In genomic region chr15:99495430-99496301, GRCh38 we compare ENCODE assay signal across 11 cellular contexts.
DNase-seq lines count a peak whose midpoint lies in the region; ATAC-seq and TF ChIP-seq lines count a peak whose summit lies in the region.
"Had no signal": no experiment of that assay in that cellular context is flagged by ENCODE, and none has a peak within 500 bp of the region (broad histone marks: within the 10 kb centered on the region; RNA-seq: fewer than 3 reads in every experiment).

No MANE protein-coding gene starts in this region.

- no peaks in the 10 kb centered on the region for H3K27me3 ChIP-seq in DND-41 (ENCODE audit: insufficient read depth, low read length, poor library complexity)
- no peaks in the 10 kb centered on the region for H3K27me3 ChIP-seq in Karpas-422 (ENCODE audit: low read length)

- H3K27ac ChIP-seq in DND-41 (ENCODE audit: low read length) (peak overlapping the region; percentile 42; the same call in 1 of the 2 replicates), Karpas-422 (ENCODE audit: low read length) (no peak overlapping the region)

- H3K4me1 ChIP-seq in DND-41 (ENCODE audit: insufficient read depth, low read length) (peaks cover 12% of the 10 kb centered on the region), Karpas-422 (ENCODE audit: low read length) (peaks cover 7% of the 10 kb centered on the region)

- TF ChIP-seq CTCF in DND-41 (IDR thresholded peaks at IDR 0.05; ENCODE audit: borderline replicate concordance, extremely low read depth, low read length, poor library complexity, severe bottlenecking) (no peak), nephron progenitor cell (IDR thresholded peaks at IDR 0.05) (no peak)

- no peaks in the 10 kb centered on the region for H3K36me3 Mint-ChIP-seq in nephron progenitor cell (ENCODE audit: low read depth)

- H2AFZ ChIP-seq in DND-41 (ENCODE audit: low read depth, low read length): no peak overlapping the region
- H2AFZ ChIP-seq in Karpas-422 (ENCODE audit: low read length): peak overlapping the region; percentile 76

- H3K79me2 ChIP-seq in DND-41 (ENCODE audit: insufficient read depth, low read length) (no peaks in the 10 kb centered on the region), Karpas-422 (ENCODE audit: low read length) (no peaks in the 10 kb centered on the region)

- ATAC-seq in DND-41 (ENCODE audit: insufficient read depth, low read depth): no peak
- no peak for ATAC-seq in GM21390 (IDR thresholded peaks at IDR 0.05; ENCODE audit: unreplicated experiment)
- ATAC-seq: WTC11 had no signal

- H3K4me2 ChIP-seq in DND-41 (ENCODE audit: insufficient read depth, low read length) (no peak overlapping the region), Karpas-422 (ENCODE audit: low read depth, low read length, poor library complexity, severe bottlenecking) (no peak overlapping the region)

- peaks cover 22% of the 10 kb centered on the region for H3K9me3 Mint-ChIP-seq in nephron progenitor cell

- H3K9ac ChIP-seq in DND-41 (ENCODE audit: low read depth, low read length) (no peak overlapping the region), Karpas-422 (ENCODE audit: low read length) (no peak overlapping the region)

- H3K27me3 Mint-ChIP-seq in nephron progenitor cell (ENCODE audit: low read depth, poor library complexity): peaks cover 11% of the 10 kb centered on the region

- DNase-seq in DND-41: no peak
- peak; percentile 39 for DNase-seq in Karpas-422
- peak; percentile 53 for DNase-seq in astrocyte of the hippocampus (ENCODE audit: low read depth, low spot score)
- no peak for DNase-seq in nephron progenitor cell
- DNase-seq in HuH-7.5 (ENCODE audit: low spot score): no peak
- DNase-seq in LoVo (ENCODE audit: low spot score): no peak
- DNase-seq in SW 1271 (lab: John Stamatoyannopoulos, UW): no peak
- DNase-seq: NCI-H2107; stimulated activated naive CD4-positive, alpha-beta T cell treated with Interleukin-2 at 50 U/mL for 16 hours had no signal

- no peaks in the 10 kb centered on the region for H3K9me2 ChIP-seq in Karpas-422 (replicated peaks; ENCODE audit: insufficient read depth, low read length)

- no peaks in the 10 kb centered on the region for H4K20me1 ChIP-seq in DND-41 (ENCODE audit: insufficient read depth, low read length)
- no peaks in the 10 kb centered on the region for H4K20me1 ChIP-seq in Karpas-422 (ENCODE audit: insufficient read depth, low read depth, low read length)

- no peak overlapping the region for H3K4me3 ChIP-seq in DND-41 (ENCODE audit: low read depth in 1 of 2, low read length in 2 of 2)
- H3K4me3 ChIP-seq in Karpas-422 (ENCODE audit: low read length): no peak overlapping the region

- no peaks in the 10 kb centered on the region for H3K9me3 ChIP-seq in DND-41 (ENCODE audit: insufficient read depth, low read length, severe bottlenecking)
- no peaks in the 10 kb centered on the region for H3K9me3 ChIP-seq in Karpas-422 (ENCODE audit: low read length)

- H3K36me3 ChIP-seq in DND-41 (ENCODE audit: insufficient read depth, low read length) (no peaks in the 10 kb centered on the region), Karpas-422 (ENCODE audit: insufficient read depth, low read length) (no peaks in the 10 kb centered on the region)

- peaks cover 12% of the 10 kb centered on the region for H3K4me1 Mint-ChIP-seq in nephron progenitor cell
- H3K4me1 Mint-ChIP-seq: WTC11 had no signal

- peak overlapping the region; percentile 85 for H3K27ac Mint-ChIP-seq in nephron progenitor cell
- H3K27ac Mint-ChIP-seq: WTC11 had no signal

- H3K4me3 Mint-ChIP-seq in nephron progenitor cell: no peak overlapping the region
- H3K4me3 Mint-ChIP-seq: WTC11 had no signal

Comparison
In these comparisons a context has a peak if more than half of its experiments do, and no peak if none do; other contexts are left out.
1. DNase-seq: peak in Karpas-422 (single experiment) and astrocyte of the hippocampus (single experiment); none in DND-41 (single experiment), nephron progenitor cell (single experiment), HuH-7.5 (single experiment), LoVo (single experiment) and SW 1271 (0 of 2).